9 cellular contexts compared by ENCODE assay signal in genomic region chr12:114528766-114529165, GRCh38.
"Had no signal": no experiment of that assay in that cellular context is flagged by ENCODE, and none has a peak within 500 bp of the region (broad histone marks: within the 10 kb centered on the region; RNA-seq: fewer than 3 reads in every experiment).

No MANE protein-coding gene starts in this region.

- ATAC-seq: HCT116, HepG2 had no signal

- H3K27me3 Mint-ChIP-seq: IgD-negative memory B cell had no signal

- H3K9me3 Mint-ChIP-seq: HFFc6, IgD-negative memory B cell had no signal

- H3K36me3 Mint-ChIP-seq: IgD-negative memory B cell had no signal

- H3K4me1 ChIP-seq: HAP-1 had no signal

- DNase-seq: GM23248, GOT3, H7, HFFc6 had no signal

- H3K36me3 ChIP-seq: HAP-1 had no signal

- H3K27ac Mint-ChIP-seq: HFFc6, IgD-negative memory B cell had no signal

- H3K9ac ChIP-seq: GM23248 had no signal

- H3K4me3 ChIP-seq: GM23248, HAP-1 had no signal

- H3K4me1 Mint-ChIP-seq: IgD-negative memory B cell had no signal

- H3K9me3 ChIP-seq: HAP-1 had no signal

- H3K4me3 Mint-ChIP-seq: HFFc6 had no signal

- H3K27ac ChIP-seq: GM23248, HL-60 had no signal

- H2AFZ ChIP-seq: GM23248 had no signal
